In genomic region chr9:129289883-129290282, GRCh38 we compare ENCODE assay signal across 1 cellular context.
TF ChIP-seq lines count a peak whose summit lies in the region.

No MANE protein-coding gene starts in this region.

TF ChIP-seq in HepG2, 621 proteins besides CTCF, POLR2A, EP300 and RAD21 (continued from another document):
- TF ChIP-seq, protein P1, sequence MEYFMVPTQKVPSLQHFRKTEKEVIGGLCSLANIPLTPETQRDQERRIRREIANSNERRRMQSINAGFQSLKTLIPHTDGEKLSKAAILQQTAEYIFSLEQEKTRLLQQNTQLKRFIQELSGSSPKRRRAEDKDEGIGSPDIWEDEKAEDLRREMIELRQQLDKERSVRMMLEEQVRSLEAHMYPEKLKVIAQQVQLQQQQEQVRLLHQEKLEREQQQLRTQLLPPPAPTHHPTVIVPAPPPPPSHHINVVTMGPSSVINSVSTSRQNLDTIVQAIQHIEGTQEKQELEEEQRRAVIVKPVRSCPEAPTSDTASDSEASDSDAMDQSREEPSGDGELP (IDR thresholded peaks at IDR 0.05; ENCODE audit: borderline replicate concordance, low read depth): no peak
- TF ChIP-seq CHCHD3 (CRISPR knock-in tag; IDR thresholded peaks at IDR 0.05): no peak
- TF ChIP-seq ESRRA (CRISPR knock-in tag; IDR thresholded peaks at IDR 0.05; ENCODE audit: low read depth): no peak
- no peak for TF ChIP-seq RBM22 (optimal IDR thresholded peaks at IDR 0.05; ENCODE audit: low read length)
- no peak for TF ChIP-seq JUNB (CRISPR knock-in tag; IDR thresholded peaks at IDR 0.05; ENCODE audit: borderline replicate concordance)
- no peak for TF ChIP-seq ATRX (CRISPR knock-in tag; IDR thresholded peaks at IDR 0.05; ENCODE audit: borderline replicate concordance)
- TF ChIP-seq, protein P2, sequence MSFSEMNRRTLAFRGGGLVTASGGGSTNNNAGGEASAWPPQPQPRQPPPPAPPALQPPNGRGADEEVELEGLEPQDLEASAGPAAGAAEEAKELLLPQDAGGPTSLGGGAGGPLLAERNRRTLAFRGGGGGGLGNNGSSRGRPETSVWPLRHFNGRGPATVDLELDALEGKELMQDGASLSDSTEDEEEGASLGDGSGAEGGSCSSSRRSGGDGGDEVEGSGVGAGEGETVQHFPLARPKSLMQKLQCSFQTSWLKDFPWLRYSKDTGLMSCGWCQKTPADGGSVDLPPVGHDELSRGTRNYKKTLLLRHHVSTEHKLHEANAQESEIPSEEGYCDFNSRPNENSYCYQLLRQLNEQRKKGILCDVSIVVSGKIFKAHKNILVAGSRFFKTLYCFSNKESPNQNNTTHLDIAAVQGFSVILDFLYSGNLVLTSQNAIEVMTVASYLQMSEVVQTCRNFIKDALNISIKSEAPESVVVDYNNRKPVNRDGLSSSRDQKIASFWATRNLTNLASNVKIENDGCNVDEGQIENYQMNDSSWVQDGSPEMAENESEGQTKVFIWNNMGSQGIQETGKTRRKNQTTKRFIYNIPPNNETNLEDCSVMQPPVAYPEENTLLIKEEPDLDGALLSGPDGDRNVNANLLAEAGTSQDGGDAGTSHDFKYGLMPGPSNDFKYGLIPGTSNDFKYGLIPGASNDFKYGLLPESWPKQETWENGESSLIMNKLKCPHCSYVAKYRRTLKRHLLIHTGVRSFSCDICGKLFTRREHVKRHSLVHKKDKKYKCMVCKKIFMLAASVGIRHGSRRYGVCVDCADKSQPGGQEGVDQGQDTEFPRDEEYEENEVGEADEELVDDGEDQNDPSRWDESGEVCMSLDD (CRISPR knock-in tag; IDR thresholded peaks at IDR 0.05; ENCODE audit: borderline replicate concordance): no peak
- TF ChIP-seq ZFP62 (CRISPR knock-in tag; IDR thresholded peaks at IDR 0.05): no peak
- no peak for TF ChIP-seq AHR (CRISPR knock-in tag; IDR thresholded peaks at IDR 0.05)
- no peak for TF ChIP-seq POLR2AphosphoS5 (IDR thresholded peaks at IDR 0.05; ENCODE audit: low read depth, low read length)
